10 cellular contexts compared by ENCODE assay signal in genomic region chr4:107987916-107988762, GRCh38. TPM values are rescaled to one million over a fixed set of nuclear protein-coding genes. Genes with fewer than 3 reads are reported as not detected.
A peak's percentile ranks its signal among the peaks of the same experiment; 100 is the strongest.
DNase-seq lines count a peak whose midpoint lies in the region; ATAC-seq and TF ChIP-seq lines count a peak whose summit lies in the region.
"Had no signal": no experiment of that assay in that cellular context is flagged by ENCODE, and none has a peak within 500 bp of the region (broad histone marks: within the 10 kb centered on the region; RNA-seq: fewer than 3 reads in every experiment).

No MANE protein-coding gene starts in this region.

- H3K4me3 ChIP-seq in HCT116 (replicated peaks in 1 of 2; ENCODE audit: low read depth in 1 of 2, low read length in 2 of 2) (no peak overlapping the region), breast epithelium (peak overlapping the region in 2 of 3 donors; percentile 90 to 94), mucosa of rectum (ENCODE audit: low read length in 2 of 2) (peak overlapping the region; percentile 86 to 97)

- POLR2A ChIA-PET in HCT116 (lab: Charles Lee): no interaction called here

- RAD21 ChIA-PET in HCT116 (lab: Charles Lee; ENCODE audit: low non-redundant PET in 1 of 2, low total read pairs in 2 of 2, uncharacterized antibody in 2 of 2, unreplicated experiment in 2 of 2): no interaction called here

- TF ChIP-seq POLR2A in HCT116 (IDR thresholded peaks at IDR 0.05; ENCODE audit: borderline replicate concordance, extremely low read depth, insufficient read depth, insufficient read length) (no peak), breast epithelium (IDR thresholded peaks at IDR 0.05) (no peak)

- no peak for TF ChIP-seq CTCF in 22Rv1 (IDR thresholded peaks at IDR 0.05)
- no peak for TF ChIP-seq CTCF in HCT116 (IDR thresholded peaks at IDR 0.05 in 2 of 3, conservative IDR thresholded peaks at IDR 0.05 in 1 of 3; ENCODE audit: borderline replicate concordance in 1 of 3, insufficient read depth in 1 of 3, low read depth in 2 of 3, low read length in 2 of 3)
- no peak for TF ChIP-seq CTCF in breast epithelium (IDR thresholded peaks at IDR 0.05)

- H2AFZ ChIP-seq in HCT116 (ENCODE audit: low read depth, low read length, poor library complexity, severe bottlenecking): no peak overlapping the region

- H3K4me1 ChIP-seq in HCT116 (ENCODE audit: control insufficient read depth in 1 of 2, insufficient read depth in 2 of 2, low read length in 2 of 2) (peaks cover 0 to 18% of the 10 kb centered on the region in 2 experiments; a peak in 3 of 4 replicates), breast epithelium (no peaks in the 10 kb centered on the region), mucosa of rectum (ENCODE audit: control insufficient read depth in 2 of 2, insufficient read depth in 2 of 2, low read length in 2 of 2) (peaks cover 31 to 32% of the 10 kb centered on the region in 2 donors)
- H3K4me1 ChIP-seq: BE2C had no signal

- H3K79me2 ChIP-seq in HCT116 (ENCODE audit: insufficient read depth, low read length): peaks cover 33% of the 10 kb centered on the region

- ATAC-seq in HCT116: no peak

- CTCF ChIA-PET in HCT116 (lab: Charles Lee): no interaction called here

- H4K20me1 ChIP-seq in HCT116 (ENCODE audit: insufficient read depth): no peaks in the 10 kb centered on the region

- no peaks in the 10 kb centered on the region for H3K36me3 ChIP-seq in HCT116 (ENCODE audit: control insufficient read depth in 1 of 2, insufficient read depth in 2 of 2, low read length in 2 of 2)
- no peaks in the 10 kb centered on the region for H3K36me3 ChIP-seq in breast epithelium
- H3K36me3 ChIP-seq in mucosa of rectum (ENCODE audit: control insufficient read depth in 2 of 2, insufficient read depth in 2 of 2, low read length in 2 of 2): no peaks in the 10 kb centered on the region
- H3K36me3 ChIP-seq: BE2C had no signal

- H3K27me3 ChIP-seq in HCT116 (ENCODE audit: insufficient read depth, low read length) (no peaks in the 10 kb centered on the region), breast epithelium (no peaks in the 10 kb centered on the region), mucosa of rectum (ENCODE audit: control insufficient read depth in 2 of 2, insufficient read depth in 2 of 2, low read length in 2 of 2) (no peaks in the 10 kb centered on the region)
- H3K27me3 ChIP-seq: BE2C had no signal

- H3K9ac ChIP-seq in HCT116 (ENCODE audit: low read length) (no peak overlapping the region), mucosa of rectum (ENCODE audit: low read depth in 1 of 2, low read length in 2 of 2) (no peak overlapping the region)

- peak overlapping the region; percentile 80 for H3K27ac ChIP-seq in 22Rv1
- H3K27ac ChIP-seq in HCT116 (ENCODE audit: low read depth, low read length): no peak overlapping the region
- peak overlapping the region; percentile 92 to 94 for H3K27ac ChIP-seq in breast epithelium
- H3K27ac ChIP-seq in mucosa of rectum (ENCODE audit: low read depth in 2 of 2, low read length in 2 of 2): peak overlapping the region; percentile 91

- DNase-seq in HCT116 (ENCODE audit: low read depth, low spot score) (no peak), breast epithelium (ENCODE audit: low spot score in 2 of 2) (peak in 1 of 2 donors; percentile 59), DMS53 treated with DMSO at 0.1 percent for 48 hours (lab: John Stamatoyannopoulos, UW; ENCODE audit: unreplicated experiment) (no peak), NCI-H345 (lab: John Stamatoyannopoulos, UW) (no peak), DMS53 (lab: John Stamatoyannopoulos, UW) (no peak), NCI-H128 (lab: John Stamatoyannopoulos, UW; ENCODE audit: unreplicated experiment) (no peak)
- DNase-seq: BE2C, kidney glomerular epithelial cell had no signal

- no TSS peak for BruUV-seq in HCT116 (replicated peaks; lab: Mats Ljungman, UMichigan)

- H3K4me2 ChIP-seq in HCT116 (ENCODE audit: low read length): peak overlapping the region; percentile 79

- intact Hi-C loops in HCT116 (cut with micrococcal nuclease): no loop called here
- intact Hi-C loops in breast epithelium (cut with DNase I; ENCODE audit: low total_unique reads): no loop called here

- no peak for TF ChIP-seq RAD21 in HCT116 (IDR thresholded peaks at IDR 0.05; ENCODE audit: low read depth)

- H3K9me2 ChIP-seq in HCT116 (ENCODE audit: insufficient read depth): no peaks in the 10 kb centered on the region

- no peaks in the 10 kb centered on the region for H3K9me3 ChIP-seq in HCT116 (ENCODE audit: control insufficient read depth in 1 of 2, insufficient read depth in 1 of 2, low read depth in 1 of 2, low read length in 2 of 2)
- no peaks in the 10 kb centered on the region for H3K9me3 ChIP-seq in breast epithelium
- no peaks in the 10 kb centered on the region for H3K9me3 ChIP-seq in mucosa of rectum (ENCODE audit: control insufficient read depth in 2 of 2, low read length in 2 of 2)
- H3K9me3 ChIP-seq: BE2C had no signal

TF ChIP-seq in HCT116, 20 proteins besides CTCF, POLR2A, EP300 and RAD21 (continues in another document):
- TF ChIP-seq ATF3 (IDR thresholded peaks at IDR 0.05) (no peak), YY1 (IDR thresholded peaks at IDR 0.05; ENCODE audit: extremely low read depth, insufficient replicate concordance, low read depth, low read length) (no peak), ELF1 (IDR thresholded peaks at IDR 0.05; ENCODE audit: borderline replicate concordance, low read depth) (no peak), SRF (IDR thresholded peaks at IDR 0.05; ENCODE audit: low read depth) (no peak), ZBTB33 (IDR thresholded peaks at IDR 0.05; ENCODE audit: extremely low read depth, insufficient replicate concordance, low read length) (no peak), ZFX (IDR thresholded peaks at IDR 0.05) (no peak), EGR1 (IDR thresholded peaks at IDR 0.05; ENCODE audit: low read depth) (no peak), SIN3A (IDR thresholded peaks at IDR 0.05; ENCODE audit: low read depth) (no peak), REST (IDR thresholded peaks at IDR 0.05; ENCODE audit: low read depth) (no peak), ZNF274 (IDR thresholded peaks at IDR 0.05; ENCODE audit: low read depth, low read length) (no peak), EZH2phosphoT487 (IDR thresholded peaks at IDR 0.05; ENCODE audit: borderline replicate concordance) (no peak), SP1 (IDR thresholded peaks at IDR 0.05; ENCODE audit: low read depth) (no peak), POLR2AphosphoS5 (IDR thresholded peaks at IDR 0.05; ENCODE audit: low read depth, low read length) (no peak), FOSL1 (IDR thresholded peaks at IDR 0.05; ENCODE audit: low read depth) (no peak), TCF7L2 (IDR thresholded peaks at IDR 0.05; ENCODE audit: borderline replicate concordance, extremely low read depth, insufficient read depth, insufficient read length) (no peak), MAX (IDR thresholded peaks at IDR 0.05) (no peak), CBX3 (IDR thresholded peaks at IDR 0.05; ENCODE audit: low read depth) (no peak)

RNA-seq across cellular contexts. Expression of gene HADH, which starts 1.6 kb away (rescaled TPM):
- total RNA-seq in HCT116 (2021; ENCODE audit: unreplicated experiment) (30.2 TPM), breast epithelium (100 to 1,000 TPM in 1 of 3 donors, 10 to 100 TPM in 2; 48.8 to 152 (median 77.7) TPM)
- polyA plus RNA-seq in HCT116 (2012): 24.4 and 28.9 TPM in 2 replicates

RNA-seq across cellular contexts. Expression of gene CYP2U1, which starts 56.8 kb away (rescaled TPM):
- total RNA-seq in HCT116 (2021; ENCODE audit: unreplicated experiment): 4.0 TPM
- 1.3 and 1.8 TPM in 2 replicates for polyA plus RNA-seq in HCT116 (2012)
- 10 to 100 TPM; 10.2 to 19.5 (median 12.6) TPM for total RNA-seq in breast epithelium

Comparison
In these comparisons a context has a peak if more than half of its experiments do, and no peak if none do; other contexts are left out.
1. H3K4me3 ChIP-seq: peak in breast epithelium (2 of 3) and mucosa of rectum (2 of 2); none in HCT116 (0 of 2).